Comparison of ENCODE assay signal across 24 cellular contexts in the genomic region with DNA sequence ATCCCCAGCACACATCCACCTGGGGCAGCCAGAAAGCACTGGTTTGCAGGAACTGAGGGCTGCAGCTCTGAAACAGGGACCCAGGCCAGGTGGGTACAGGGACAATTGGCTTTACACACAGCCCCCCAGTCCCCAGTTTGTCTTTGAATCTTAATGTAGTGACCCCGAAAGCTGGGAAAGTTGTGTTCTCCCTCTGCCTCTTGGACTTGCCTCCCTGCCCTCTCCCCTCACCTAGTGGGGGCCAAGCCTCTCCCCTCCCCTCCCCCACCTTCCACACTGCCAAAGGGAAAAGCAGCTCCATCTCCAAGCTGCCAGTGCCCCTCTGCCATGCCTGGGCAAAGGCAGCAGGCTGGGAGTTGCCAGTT. TPM values are rescaled to one million over a fixed set of nuclear protein-coding genes. Genes with fewer than 3 reads are reported as not detected.
A peak's percentile ranks its signal among the peaks of the same experiment; 100 is the strongest.
DNase-seq lines count a peak whose midpoint lies in the region; ATAC-seq and TF ChIP-seq lines count a peak whose summit lies in the region.
"Had no signal": no experiment of that assay in that cellular context is flagged by ENCODE, and none has a peak within 500 bp of the region (broad histone marks: within the 10 kb centered on the region; RNA-seq: fewer than 3 reads in every experiment).

No MANE protein-coding gene starts in this region.

- H3K4me1 ChIP-seq in BLaER1: peaks cover 75% of the 10 kb centered on the region
- peaks cover 51% of the 10 kb centered on the region for H3K4me1 ChIP-seq in HUES6 (ENCODE audit: control insufficient read depth, insufficient read depth, low read length)
- peaks cover 27% of the 10 kb centered on the region for H3K4me1 ChIP-seq in endodermal cell (ENCODE audit: control insufficient read depth, insufficient read depth, low read length)

- WGBS in endodermal cell (ENCODE audit: insufficient coverage in 1 of 2, insufficient read length in 1 of 2), 2 experiments: 76% methylated on average over 1 of the region's 1 CpG; no CpG with 5 or more reads in 1 of the 2 experiments

- H3K36me3 Mint-ChIP-seq in endodermal cell (ENCODE audit: low read depth) (no peaks in the 10 kb centered on the region), mesothelial cell of epicardium (no peaks in the 10 kb centered on the region)
- no peaks in the 10 kb centered on the region for H3K36me3 Mint-ChIP-seq in activated naive CD4-positive, alpha-beta T cell treated with anti-CD3 and anti-CD28 coated beads, Interleukin-2, amount 10 ng/mL, durations not matched to agents 7 days and 5 days
- H3K36me3 Mint-ChIP-seq: activated naive CD8-positive, alpha-beta T cell treated with anti-CD3 and anti-CD28 coated beads for 36 hours; CD4-positive, CD25-positive, alpha-beta regulatory T cell had no signal

- H3K27me3 ChIP-seq in BLaER1: peaks cover 67% of the 10 kb centered on the region
- peaks cover 27% of the 10 kb centered on the region for H3K27me3 ChIP-seq in HUES6 (ENCODE audit: control insufficient read depth, insufficient read depth, low read length)
- H3K27me3 ChIP-seq in endodermal cell (ENCODE audit: control insufficient read depth, insufficient read depth, low read length, poor library complexity, severe bottlenecking): no peaks in the 10 kb centered on the region
- H3K27me3 ChIP-seq: transverse colon had no signal

- DNase-seq in endodermal cell: no peak
- DNase-seq in mesothelial cell of epicardium (ENCODE audit: low spot score in 2 of 2, unreplicated experiment in 2 of 2): no peak
- no peak for DNase-seq in NCI-H1930 (lab: John Stamatoyannopoulos, UW)
- no peak for DNase-seq in UCSD-AML1 (lab: John Stamatoyannopoulos, UW; ENCODE audit: unreplicated experiment)
- no peak for DNase-seq in activated naive CD4-positive, alpha-beta T cell treated with anti-CD3 and anti-CD28 coated beads, Interleukin-2, amount 10 ng/mL, durations not matched to agents 7 days and 5 days
- DNase-seq: activated CD4-positive, CD25-positive, alpha-beta regulatory T cell; activated naive CD8-positive, alpha-beta T cell treated with anti-CD3 and anti-CD28 coated beads for 36 hours; CD4-positive, CD25-positive, alpha-beta regulatory T cell; DMS79 treated with DMSO at 0.1 percent for 48 hours; KG1; NCI-H1048; NCI-H2081 treated with DMSO at 0.1 percent for 48 hours; occipital lobe; stimulated activated naive CD4-positive, alpha-beta T cell treated with Interleukin-2 at 50 U/mL for 16 hours; T-helper 2 cell; transverse colon had no signal

- no peak overlapping the region for H3K9ac ChIP-seq in BLaER1
- H3K9ac ChIP-seq in HUES6 (ENCODE audit: low read length): no peak overlapping the region
- no peak overlapping the region for H3K9ac ChIP-seq in endodermal cell (ENCODE audit: extremely low read depth, low read length, poor library complexity, severe bottlenecking)

- no peaks in the 10 kb centered on the region for H3K36me3 ChIP-seq in BLaER1
- H3K36me3 ChIP-seq in HUES6 (ENCODE audit: control insufficient read depth, insufficient read depth, low read length): no peaks in the 10 kb centered on the region
- H3K36me3 ChIP-seq in endodermal cell (ENCODE audit: control insufficient read depth, insufficient read depth, low read length): no peaks in the 10 kb centered on the region
- H3K36me3 ChIP-seq: HAP-1, transverse colon had no signal

- H3K27ac ChIP-seq in BLaER1 (no peak overlapping the region), HUES6 (ENCODE audit: low read depth, low read length) (no peak overlapping the region), endodermal cell (ENCODE audit: low read depth, low read length) (no peak overlapping the region)
- H3K27ac ChIP-seq: HL-60, transverse colon had no signal

- H3K4me1 Mint-ChIP-seq in endodermal cell (peaks cover 33% of the 10 kb centered on the region), mesothelial cell of epicardium (peaks cover 47% of the 10 kb centered on the region)
- peaks cover 28% of the 10 kb centered on the region for H3K4me1 Mint-ChIP-seq in activated naive CD4-positive, alpha-beta T cell treated with anti-CD3 and anti-CD28 coated beads, Interleukin-2, amount 10 ng/mL, durations not matched to agents 7 days and 5 days

- H3K4me3 Mint-ChIP-seq in endodermal cell (peak overlapping the region; percentile 41), mesothelial cell of epicardium (peak overlapping the region; percentile 39)
- no peak overlapping the region for H3K4me3 Mint-ChIP-seq in activated naive CD4-positive, alpha-beta T cell treated with anti-CD3 and anti-CD28 coated beads, Interleukin-2, amount 10 ng/mL, durations not matched to agents 7 days and 5 days
- H3K4me3 Mint-ChIP-seq: activated naive CD8-positive, alpha-beta T cell treated with anti-CD3 and anti-CD28 coated beads for 36 hours had no signal

- CTCF ChIA-PET in activated naive CD4-positive, alpha-beta T cell treated with anti-CD3 and anti-CD28 coated beads, Interleukin-2, amount 10 ng/mL, durations not matched to agents 7 days and 5 days (lab: Charles Lee): interaction anchor here (8.2 to 24.9 kb wide), 2 partner anchors 22 to 30 kb away, joined by 116 to 564 read pairs; partner anchors contain the start of gene POLD4

- TF ChIP-seq CTCF in endodermal cell (conservative IDR thresholded peaks at IDR 0.05) (no peak), mesothelial cell of epicardium (IDR thresholded peaks at IDR 0.05; ENCODE audit: unreplicated experiment) (no peak)

- H3K27ac Mint-ChIP-seq in endodermal cell (no peak overlapping the region), mesothelial cell of epicardium (peak overlapping the region; percentile 81)
- no peak overlapping the region for H3K27ac Mint-ChIP-seq in activated naive CD4-positive, alpha-beta T cell treated with anti-CD3 and anti-CD28 coated beads, Interleukin-2, amount 10 ng/mL, durations not matched to agents 7 days and 5 days
- H3K27ac Mint-ChIP-seq: activated naive CD8-positive, alpha-beta T cell treated with anti-CD3 and anti-CD28 coated beads for 36 hours had no signal

- H3K4me3 ChIP-seq in BLaER1 (no peak overlapping the region), HUES6 (ENCODE audit: low read depth, low read length) (peak overlapping the region; percentile 53), endodermal cell (ENCODE audit: low read length) (peak overlapping the region; percentile 56)
- H3K4me3 ChIP-seq: HAP-1, transverse colon had no signal

- peaks cover 55% of the 10 kb centered on the region for H3K27me3 Mint-ChIP-seq in endodermal cell (ENCODE audit: insufficient read depth)
- peaks cover 7% of the 10 kb centered on the region for H3K27me3 Mint-ChIP-seq in mesothelial cell of epicardium (ENCODE audit: low read depth)
- H3K27me3 Mint-ChIP-seq in activated naive CD4-positive, alpha-beta T cell treated with anti-CD3 and anti-CD28 coated beads, Interleukin-2, amount 10 ng/mL, durations not matched to agents 7 days and 5 days: peaks cover 96% of the 10 kb centered on the region

- no peak for ATAC-seq in GM21717 (IDR thresholded peaks at IDR 0.05; ENCODE audit: unreplicated experiment)
- ATAC-seq: sciatic nerve had no signal

- H3K9me3 ChIP-seq in BLaER1 (no peaks in the 10 kb centered on the region), HUES6 (ENCODE audit: control insufficient read depth, insufficient read depth, low read depth, low read length) (no peaks in the 10 kb centered on the region), endodermal cell (ENCODE audit: control insufficient read depth, low read length) (no peaks in the 10 kb centered on the region)
- H3K9me3 ChIP-seq: HAP-1, transverse colon had no signal

- peaks cover 25% of the 10 kb centered on the region for H4K20me1 ChIP-seq in BLaER1

- H3K4me2 ChIP-seq in BLaER1: peak overlapping the region; percentile 26; the same call in 1 of the 2 replicates

- H3K9me3 Mint-ChIP-seq in endodermal cell (no peaks in the 10 kb centered on the region), mesothelial cell of epicardium (no peaks in the 10 kb centered on the region)
- no peaks in the 10 kb centered on the region for H3K9me3 Mint-ChIP-seq in activated naive CD4-positive, alpha-beta T cell treated with anti-CD3 and anti-CD28 coated beads, Interleukin-2, amount 10 ng/mL, durations not matched to agents 7 days and 5 days
- H3K9me3 Mint-ChIP-seq: activated naive CD8-positive, alpha-beta T cell treated with anti-CD3 and anti-CD28 coated beads for 36 hours had no signal

RNA-seq across cellular contexts. Expression of gene CLCF1, which starts 2.6 kb away (rescaled TPM):
- 1 to 10 TPM; 3.6 to 4.8 TPM for total RNA-seq in endodermal cell
- 2.4 TPM for polyA plus RNA-seq in endodermal cell (2013, experiment 1 of 2)
- 2.6 TPM for polyA plus RNA-seq in endodermal cell (2013, experiment 2 of 2)
- total RNA-seq in mesothelial cell of epicardium: 5.9 to 6.3 TPM (median 6.1 TPM) in 3 replicates
- total RNA-seq: occipital lobe had no signal

RNA-seq across cellular contexts. Expression of gene RAD9A, which starts 15.8 kb away (rescaled TPM):
- total RNA-seq in endodermal cell (10 to 100 TPM; 28.3 to 41.4 TPM), mesothelial cell of epicardium (44.7 to 48.8 TPM (median 48.7 TPM) in 3 replicates)
- 31.1 TPM for polyA plus RNA-seq in endodermal cell (2013, experiment 1 of 2)
- 31.1 TPM for polyA plus RNA-seq in endodermal cell (2013, experiment 2 of 2)

RNA-seq across cellular contexts. Expression of gene POLD4, which starts 22.7 kb away (rescaled TPM):
- 10 to 100 TPM; 40.7 to 47.6 TPM for total RNA-seq in endodermal cell
- 24.3 TPM for polyA plus RNA-seq in endodermal cell (2013, experiment 1 of 2)
- polyA plus RNA-seq in endodermal cell (2013, experiment 2 of 2): 30.1 TPM
- total RNA-seq in mesothelial cell of epicardium: 32.0 to 37.9 TPM (median 32.2 TPM) in 3 replicates

RNA-seq across cellular contexts. Expression of gene PPP1CA, which starts 25.7 kb away (rescaled TPM):
- total RNA-seq in endodermal cell (100 to 1,000 TPM; 182 to 212 TPM), mesothelial cell of epicardium (103 to 107 TPM (median 103 TPM) in 3 replicates)
- 151 TPM for polyA plus RNA-seq in endodermal cell (2013, experiment 1 of 2)
- 148 TPM for polyA plus RNA-seq in endodermal cell (2013, experiment 2 of 2)

RNA-seq across cellular contexts. Expression of gene TBC1D10C, which starts 27.9 kb away (rescaled TPM):
- total RNA-seq in endodermal cell (under 1 TPM in 1 of 2 donors, not detected in 1; 0.20 TPM), mesothelial cell of epicardium (0.41 to 0.82 TPM (median 0.74 TPM) in 3 replicates)
- polyA plus RNA-seq in endodermal cell (2013, experiment 1 of 2): 0.89 TPM
- polyA plus RNA-seq in endodermal cell (2013, experiment 2 of 2): 0.91 TPM
- total RNA-seq: bronchial epithelial cell, NCI-H460 had no signal
